ENCODE assay signal across 26 cellular contexts in genomic region chr2:121776361-121776760, GRCh38.
"Had no signal": no experiment of that assay in that cellular context is flagged by ENCODE, and none has a peak within 500 bp of the region (broad histone marks: within the 10 kb centered on the region; RNA-seq: fewer than 3 reads in every experiment).

No MANE protein-coding gene starts in this region.

- H3K4me1 ChIP-seq: esophagus squamous epithelium, pancreas, prostate gland, sigmoid colon had no signal

- H3K27ac ChIP-seq: esophagus squamous epithelium, pancreas, prostate gland, sigmoid colon had no signal

- H3K4me3 ChIP-seq: esophagus squamous epithelium, pancreas, prostate gland, sigmoid colon had no signal

- H3K9me3 ChIP-seq: esophagus squamous epithelium, pancreas, prostate gland, sigmoid colon had no signal

- H3K27me3 ChIP-seq: esophagus squamous epithelium, pancreas, sigmoid colon had no signal

- DNase-seq: activated B cell treated with CpG ODN at 0.5 μM for 24 hours; activated CD4-positive, alpha-beta T cell treated with anti-CD3 and anti-CD28 coated beads, Interleukin-2, amount 50 U/mL, for 4 hours; activated CD8-positive, alpha-beta memory T cell treated with anti-CD3 and anti-CD28 coated beads for 24 hours; activated gamma-delta T cell treated with Interleukin-2 at 50 U/mL for 16 hours; activated naive CD4-positive, alpha-beta T cell treated with anti-CD3 and anti-CD28 coated beads, Interleukin-2, amount 50 U/mL, for 16 hours; amniotic stem cell; central memory CD4-positive, alpha-beta T cell; endodermal cell; esophagus squamous epithelium; left ventricle myocardium superior; naive thymus-derived CD8-positive, alpha-beta T cell; pancreas; sigmoid colon; small intestine; stimulated activated CD4-positive, alpha-beta T cell treated with anti-CD3 and anti-CD28 coated beads, Interleukin-4, amount 100 ng/mL, for 24 hours; stimulated activated naive CD8-positive, alpha-beta T cell treated with anti-CD3 and anti-CD28 coated beads, Interleukin-15, amount 100 ng/mL, for 72 hours; substantia nigra; T-helper 1 cell had no signal

- H3K27me3 Mint-ChIP-seq: naive thymus-derived CD8-positive, alpha-beta T cell; stimulated activated memory B cell treated with anti-CD40 and anti-IgM and Interleukin-4, amounts not matched to agents 10 μg/mL and 1 μg/mL and 100 μg/mL, for 72 hours; stimulated activated naive CD8-positive, alpha-beta T cell treated with anti-CD3 and anti-CD28 coated beads, Interleukin-15, amount 100 ng/mL, for 72 hours; type B pancreatic cell had no signal

- H3K4me1 Mint-ChIP-seq: activated B cell treated with CpG ODN at 0.5 μM for 24 hours; stimulated activated memory B cell treated with anti-CD40 and anti-IgM and Interleukin-4, amounts not matched to agents 10 μg/mL and 1 μg/mL and 100 μg/mL, for 72 hours; stimulated activated naive CD8-positive, alpha-beta T cell treated with anti-CD3 and anti-CD28 coated beads, Interleukin-15, amount 100 ng/mL, for 72 hours had no signal

- ATAC-seq: left ventricle myocardium superior; naive thymus-derived CD8-positive, alpha-beta T cell; pancreas; stimulated activated memory B cell treated with anti-CD40 and anti-IgM and Interleukin-4, amounts not matched to agents 10 μg/mL and 1 μg/mL and 100 μg/mL, for 72 hours; stimulated activated naive CD8-positive, alpha-beta T cell treated with anti-CD3 and anti-CD28 coated beads, Interleukin-15, amount 100 ng/mL, for 72 hours had no signal

- H3K27ac Mint-ChIP-seq: activated B cell treated with CpG ODN at 0.5 μM for 24 hours; endodermal cell; stimulated activated memory B cell treated with anti-CD40 and anti-IgM and Interleukin-4, amounts not matched to agents 10 μg/mL and 1 μg/mL and 100 μg/mL, for 72 hours; T-helper 2 cell treated with Interferon-gamma antibody and Interleukin-4, amounts not matched to agents 5 μg/mL and 100 μg/mL, for 36 hours; type B pancreatic cell had no signal

- H3K4me3 Mint-ChIP-seq: activated B cell treated with CpG ODN at 0.5 μM for 24 hours; endodermal cell; mesothelial cell of epicardium; naive thymus-derived CD8-positive, alpha-beta T cell; neural crest cell; stimulated activated memory B cell treated with anti-CD40 and anti-IgM and Interleukin-4, amounts not matched to agents 10 μg/mL and 1 μg/mL and 100 μg/mL, for 72 hours; stimulated activated naive CD8-positive, alpha-beta T cell treated with anti-CD3 and anti-CD28 coated beads, Interleukin-15, amount 100 ng/mL, for 72 hours; T-helper 2 cell treated with Interferon-gamma antibody and Interleukin-4, amounts not matched to agents 5 μg/mL and 100 μg/mL, for 36 hours; type B pancreatic cell had no signal

- H3K36me3 Mint-ChIP-seq: mesothelial cell of epicardium; stimulated activated memory B cell treated with anti-CD40 and anti-IgM and Interleukin-4, amounts not matched to agents 10 μg/mL and 1 μg/mL and 100 μg/mL, for 72 hours; type B pancreatic cell had no signal

- H3K36me3 ChIP-seq: esophagus squamous epithelium, pancreas, prostate gland, sigmoid colon had no signal

- FAIRE-seq: frontal cortex, islet of Langerhans, pancreas, small intestine had no signal

- H3K9me3 Mint-ChIP-seq: activated B cell treated with CpG ODN at 0.5 μM for 24 hours; endodermal cell; mesothelial cell of epicardium; naive thymus-derived CD8-positive, alpha-beta T cell; neural crest cell; stimulated activated memory B cell treated with anti-CD40 and anti-IgM and Interleukin-4, amounts not matched to agents 10 μg/mL and 1 μg/mL and 100 μg/mL, for 72 hours; stimulated activated naive CD8-positive, alpha-beta T cell treated with anti-CD3 and anti-CD28 coated beads, Interleukin-15, amount 100 ng/mL, for 72 hours; T-helper 2 cell treated with Interferon-gamma antibody and Interleukin-4, amounts not matched to agents 5 μg/mL and 100 μg/mL, for 36 hours; type B pancreatic cell had no signal
